In the genomic region with DNA sequence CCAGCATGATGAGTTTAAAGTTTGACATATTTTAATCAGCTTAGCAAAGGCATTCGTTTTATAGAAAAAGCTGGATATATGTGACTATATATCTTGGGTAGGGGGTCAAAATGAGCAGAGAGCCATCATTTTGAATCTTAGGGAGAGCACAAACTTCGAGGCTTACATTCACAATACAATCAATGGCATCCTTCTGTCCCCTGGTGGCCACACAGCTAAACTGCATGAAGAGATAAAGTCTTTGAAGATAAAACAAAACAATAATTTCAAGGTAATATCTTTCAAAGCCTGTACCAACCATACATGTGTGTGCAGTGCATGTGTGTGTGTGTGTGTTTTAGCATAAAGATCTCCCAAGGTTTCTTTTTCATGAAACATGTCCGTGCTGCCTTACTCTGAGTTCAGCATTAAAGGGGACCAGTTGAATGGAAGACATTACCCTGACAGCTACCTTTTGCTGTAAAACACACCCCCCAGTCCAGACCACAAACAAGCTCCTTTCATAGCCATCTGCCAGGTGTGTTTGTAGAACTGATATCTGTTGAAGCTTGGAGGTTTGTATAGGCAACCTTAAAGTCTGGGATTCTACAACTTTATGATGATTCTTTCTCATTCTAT, we compare ENCODE assay signal across 7 cellular contexts. TPM values are rescaled to one million over a fixed set of nuclear protein-coding genes. Genes with fewer than 3 reads are reported as not detected.
DNase-seq lines count a peak whose midpoint lies in the region; ATAC-seq and TF ChIP-seq lines count a peak whose summit lies in the region.

No MANE protein-coding gene starts in this region.

- H3K4me2 ChIP-seq in parathyroid adenoma (ENCODE audit: low read length), result no peak overlapping the region

- no peaks in the 10 kb centered on the region for H3K27me3 ChIP-seq in parathyroid adenoma (ENCODE audit: control insufficient read depth, insufficient read depth, low read length)

- no peaks in the 10 kb centered on the region for H3K9me3 ChIP-seq in parathyroid adenoma (ENCODE audit: control insufficient read depth, low read length)

- no peaks in the 10 kb centered on the region for H3K4me1 ChIP-seq in parathyroid adenoma

- POLR2A ChIA-PET in activated CD4-positive, alpha-beta memory T cell treated with anti-CD3 and anti-CD28 coated beads, Interleukin-2, amount 10 ng/mL, durations not matched to agents 7 days and 5 days (lab: Charles Lee), result interaction anchor here (1.6 to 2.0 kb wide), 2 partner anchors 72 to 82 kb away, joined by 3 to 7 read pairs; no protein-coding TSS in a partner anchor

- TF ChIP-seq CTCF in parathyroid adenoma (IDR thresholded peaks at IDR 0.05), result peak; percentile 84

- peak; percentile 77 for ATAC-seq in GM21529 (IDR thresholded peaks at IDR 0.05; ENCODE audit: unreplicated experiment)
- ATAC-seq in esophagus mucosa, result peak; percentile 69

- H3K79me2 ChIP-seq in parathyroid adenoma, result no peaks in the 10 kb centered on the region

- no peaks in the 10 kb centered on the region for H3K9me3 Mint-ChIP-seq in activated CD4-positive, alpha-beta memory T cell treated with anti-CD3 and anti-CD28 coated beads, Interleukin-2, amount 10 ng/mL, durations not matched to agents 7 days and 5 days

- no peaks in the 10 kb centered on the region for H3K27me3 Mint-ChIP-seq in activated CD4-positive, alpha-beta memory T cell treated with anti-CD3 and anti-CD28 coated beads, Interleukin-2, amount 10 ng/mL, durations not matched to agents 7 days and 5 days

- no peak overlapping the region for H3K4me3 Mint-ChIP-seq in activated CD4-positive, alpha-beta memory T cell treated with anti-CD3 and anti-CD28 coated beads, Interleukin-2, amount 10 ng/mL, durations not matched to agents 7 days and 5 days

- no peak overlapping the region for H3K27ac Mint-ChIP-seq in activated CD4-positive, alpha-beta memory T cell treated with anti-CD3 and anti-CD28 coated beads, Interleukin-2, amount 10 ng/mL, durations not matched to agents 7 days and 5 days

- no peak overlapping the region for H3K27ac ChIP-seq in parathyroid adenoma

- CTCF ChIA-PET in activated CD4-positive, alpha-beta memory T cell treated with anti-CD3 and anti-CD28 coated beads, Interleukin-2, amount 10 ng/mL, durations not matched to agents 7 days and 5 days (lab: Charles Lee), result interaction anchor here (0.7 to 4.8 kb wide), 9 partner anchors 10 to 342 kb away, joined by 3 to 123 read pairs (median 6); no protein-coding TSS in a partner anchor

- peak; percentile 48 for DNase-seq in ELR (ENCODE audit: low read depth)
- peak; percentile 47 for DNase-seq in NCI-H1105 treated with DMSO at 0.1 percent for 48 hours (lab: John Stamatoyannopoulos, UW)
- peak; percentile 58 for DNase-seq in activated CD4-positive, alpha-beta memory T cell treated with anti-CD3 and anti-CD28 coated beads, Interleukin-2, amount 10 ng/mL, durations not matched to agents 7 days and 5 days
- DNase-seq in NCI-H1436 treated with DMSO at 0.1 percent for 48 hours (lab: John Stamatoyannopoulos, UW), result no peak

- no peak overlapping the region for H3K4me3 ChIP-seq in parathyroid adenoma (ENCODE audit: low read depth, low read length)

- H3K9ac ChIP-seq in parathyroid adenoma, result no peak overlapping the region

- peaks cover 25% of the 10 kb centered on the region for H3K4me1 Mint-ChIP-seq in activated CD4-positive, alpha-beta memory T cell treated with anti-CD3 and anti-CD28 coated beads, Interleukin-2, amount 10 ng/mL, durations not matched to agents 7 days and 5 days

- no peaks in the 10 kb centered on the region for H3K36me3 ChIP-seq in parathyroid adenoma (ENCODE audit: control insufficient read depth, insufficient read depth, low read length)

- no peaks in the 10 kb centered on the region for H3K36me3 Mint-ChIP-seq in activated CD4-positive, alpha-beta memory T cell treated with anti-CD3 and anti-CD28 coated beads, Interleukin-2, amount 10 ng/mL, durations not matched to agents 7 days and 5 days (ENCODE audit: low read depth)

- H2AFZ ChIP-seq in parathyroid adenoma, result no peak overlapping the region

RNA-seq across cellular contexts. Expression of a gene that starts 22.0 kb away (rescaled TPM):
- 10 to 100 TPM; 17.8 to 20.5 TPM for total RNA-seq in activated CD4-positive, alpha-beta memory T cell treated with anti-CD3 and anti-CD28 coated beads, Interleukin-2, amount 10 ng/mL, durations not matched to agents 7 days and 5 days
- 46.0 TPM for total RNA-seq in esophagus mucosa

RNA-seq across cellular contexts. Expression of a gene that starts 45.5 kb away (rescaled TPM):
- total RNA-seq in activated CD4-positive, alpha-beta memory T cell treated with anti-CD3 and anti-CD28 coated beads, Interleukin-2, amount 10 ng/mL, durations not matched to agents 7 days and 5 days, result not detected
- total RNA-seq in esophagus mucosa, result 2.4 TPM
